19 cellular contexts compared by ENCODE assay signal in genomic region chr7:46932266-46932655, GRCh38.
A peak's percentile ranks its signal among the peaks of the same experiment; 100 is the strongest.
DNase-seq lines count a peak whose midpoint lies in the region; ATAC-seq, FAIRE-seq and TF ChIP-seq lines count a peak whose summit lies in the region.
"Had no signal": no experiment of that assay in that cellular context is flagged by ENCODE, and none has a peak within 500 bp of the region (broad histone marks: within the 10 kb centered on the region; RNA-seq: fewer than 3 reads in every experiment).

No MANE protein-coding gene starts in this region.

- peaks cover 14% of the 10 kb centered on the region for H3K4me1 ChIP-seq in IMR-90 (ENCODE audit: control insufficient read depth, insufficient read depth, low read length)
- H3K4me1 ChIP-seq in astrocyte (ENCODE audit: insufficient read depth, low read length) = peaks cover 17% of the 10 kb centered on the region
- peaks cover 35% of the 10 kb centered on the region for H3K4me1 ChIP-seq in hepatocyte (ENCODE audit: insufficient read depth)
- H3K4me1 ChIP-seq in SJCRH30 = peaks cover 16% of the 10 kb centered on the region
- H3K4me1 ChIP-seq in psoas muscle = peaks cover 8% of the 10 kb centered on the region

- H3K79me2 ChIP-seq in astrocyte (ENCODE audit: insufficient read depth, low read length) (no peaks in the 10 kb centered on the region), hepatocyte (no peaks in the 10 kb centered on the region)

- ATAC-seq in IMR-90 (ENCODE audit: low read depth) (no peak), psoas muscle (no peak)
- ATAC-seq: naive thymus-derived CD4-positive, alpha-beta T cell had no signal

- peak overlapping the region; percentile 75 for H2BK120ac ChIP-seq in IMR-90 (ENCODE audit: low read depth, low read length)

- dilution Hi-C loops in IMR-90 (cut with HindIII; ENCODE audit: low sequenced_read_pairs, unreplicated experiment) = no loop called here

- H3K27ac ChIP-seq in 22Rv1 (peak overlapping the region; percentile 81), IMR-90 (ENCODE audit: insufficient read depth, low read length) (peak overlapping the region; percentile 80; the same call in 1 of the 2 replicates), astrocyte (ENCODE audit: low read depth, low read length) (no peak overlapping the region), hepatocyte (peak overlapping the region; percentile 58), SJCRH30 (no peak overlapping the region), psoas muscle (no peak overlapping the region)
- H3K27ac ChIP-seq: dorsolateral prefrontal cortex had no signal

- H3K9me3 ChIP-seq in IMR-90 (ENCODE audit: control insufficient read depth, insufficient read depth, low read length) (no peaks in the 10 kb centered on the region), astrocyte (ENCODE audit: insufficient read depth, low read depth, low read length) (no peaks in the 10 kb centered on the region), hepatocyte (ENCODE audit: low read depth) (no peaks in the 10 kb centered on the region), SJCRH30 (replicated peaks) (no peaks in the 10 kb centered on the region), psoas muscle (no peaks in the 10 kb centered on the region)

- CTCF ChIA-PET in IMR-90 (lab: Yijun Ruan, JAX) = no interaction called here
- CTCF ChIA-PET in GM10248 (lab: Yijun Ruan, JAX) = no interaction called here

- H3K9me3 Mint-ChIP-seq in astrocyte (ENCODE audit: unreplicated experiment) = peaks cover 2% of the 10 kb centered on the region
- H3K9me3 Mint-ChIP-seq: activated naive CD4-positive, alpha-beta T cell treated with anti-CD3 and anti-CD28 coated beads for 36 hours had no signal

- H2BK5ac ChIP-seq in IMR-90 (ENCODE audit: low read depth, low read length, poor library complexity, severe bottlenecking) = peak overlapping the region; percentile 30

- no peaks in the 10 kb centered on the region for H3K36me3 Mint-ChIP-seq in astrocyte (ENCODE audit: low read depth, unreplicated experiment)
- H3K36me3 Mint-ChIP-seq: naive thymus-derived CD4-positive, alpha-beta T cell had no signal

- BruUV-seq in IMR-90 (replicated peaks; lab: Mats Ljungman, UMichigan) = no TSS peak

- peak overlapping the region; percentile 87 for H3K4ac ChIP-seq in IMR-90 (ENCODE audit: low read depth, low read length)

- no peak overlapping the region for H2AFZ ChIP-seq in IMR-90 (replicated peaks; ENCODE audit: low read length, poor library complexity)
- no peak overlapping the region for H2AFZ ChIP-seq in astrocyte (ENCODE audit: low read depth, low read length)
- no peak overlapping the region for H2AFZ ChIP-seq in hepatocyte

- TF ChIP-seq RAD21 in IMR-90 (IDR thresholded peaks at IDR 0.05; ENCODE audit: low read length) = no peak

- peak overlapping the region; percentile 94 for H2BK20ac ChIP-seq in IMR-90 (ENCODE audit: low read depth, low read length)

- peak overlapping the region; percentile 41 to 51; a peak in 3 of 4 replicates for H4K8ac ChIP-seq in IMR-90 (ENCODE audit: low read depth in 2 of 2, low read length in 2 of 2)

- H2BK15ac ChIP-seq in IMR-90 (ENCODE audit: low read depth, low read length) = peak overlapping the region; percentile 81; the same call in 1 of the 3 replicates

- peak overlapping the region; percentile 13; the same call in 1 of the 2 replicates for H3K23ac ChIP-seq in IMR-90 (ENCODE audit: low read depth, low read length)

- POLR2A ChIA-PET in IMR-90 (lab: Charles Lee; ENCODE audit: unreplicated experiment) (no interaction called here), GM10248 (lab: Yijun Ruan, JAX) (no interaction called here)

- H3K4me3 ChIP-seq in IMR-90 (ENCODE audit: insufficient read depth, low read depth, low read length) (no peak overlapping the region), astrocyte (ENCODE audit: insufficient read depth, low read depth, low read length) (no peak overlapping the region), hepatocyte (no peak overlapping the region), SJCRH30 (no peak overlapping the region), psoas muscle (no peak overlapping the region)
- H3K4me3 ChIP-seq: dorsolateral prefrontal cortex had no signal

- H3K79me1 ChIP-seq in IMR-90 (ENCODE audit: low read depth in 1 of 2, low read length in 2 of 2) = no peaks in the 10 kb centered on the region

- H3K56ac ChIP-seq in IMR-90 (ENCODE audit: extremely low read depth, insufficient read depth, low read length) = no peak overlapping the region

- peak; percentile 6 for DNase-seq in IMR-90
- DNase-seq in astrocyte (ENCODE audit: low read depth) = no peak
- DNase-seq in hepatocyte (ENCODE audit: low spot score) = no peak
- DNase-seq in GM10248 (ENCODE audit: extremely low spot score) = no peak
- DNase-seq in SJCRH30 = no peak
- DNase-seq in T1000 (lab: John Stamatoyannopoulos, UW) = no peak
- DNase-seq in psoas muscle = no peak
- DNase-seq: activated CD4-positive, alpha-beta T cell treated with anti-CD3 and anti-CD28 coated beads for 1 hour; activated CD8-positive, alpha-beta memory T cell treated with anti-CD3 and anti-CD28 coated beads for 24 hours; activated naive CD4-positive, alpha-beta T cell treated with anti-CD3 and anti-CD28 coated beads for 36 hours; activated T-cell treated with anti-CD3 and anti-CD28 coated beads, Interleukin-2, amount 50 U/mL, for 48 hours; amygdala; kidney glomerular epithelial cell; MM.1S; naive thymus-derived CD4-positive, alpha-beta T cell; NCI-H1436; NCI-H510A had no signal

- H3K18ac ChIP-seq in IMR-90 (ENCODE audit: low read depth, low read length) = peak overlapping the region; percentile 62

- H3K14ac ChIP-seq in IMR-90 (replicated peaks; ENCODE audit: low read depth, low read length) = peak overlapping the region; percentile 67

- H3K36me3 ChIP-seq in IMR-90 (ENCODE audit: control insufficient read depth, insufficient read depth, low read length) (no peaks in the 10 kb centered on the region), astrocyte (ENCODE audit: insufficient read depth, low read length) (no peaks in the 10 kb centered on the region), hepatocyte (replicated peaks; ENCODE audit: insufficient read depth, low read depth) (no peaks in the 10 kb centered on the region), SJCRH30 (no peaks in the 10 kb centered on the region), psoas muscle (ENCODE audit: insufficient read depth in 1 of 2, low read depth in 1 of 2) (no peaks in the 10 kb centered on the region)

- H4K20me1 ChIP-seq in IMR-90 (ENCODE audit: insufficient read depth, low read length) (no peaks in the 10 kb centered on the region), astrocyte (ENCODE audit: insufficient read depth, low read length) (no peaks in the 10 kb centered on the region), hepatocyte (ENCODE audit: insufficient read depth, poor library complexity, severe bottlenecking) (no peaks in the 10 kb centered on the region)

- H3K4me2 ChIP-seq in IMR-90 (ENCODE audit: low read depth, low read length) (no peak overlapping the region), astrocyte (ENCODE audit: low read length) (peak overlapping the region; percentile 40), hepatocyte (no peak overlapping the region)

- TF ChIP-seq CTCF in 22Rv1 (IDR thresholded peaks at IDR 0.05) (no peak), IMR-90 (conservative IDR thresholded peaks at IDR 0.05; ENCODE audit: low read depth, low read length) (no peak), astrocyte (IDR thresholded peaks at IDR 0.05; ENCODE audit: insufficient read depth, low read depth, low read length) (no peak), hepatocyte (IDR thresholded peaks at IDR 0.05; ENCODE audit: poor library complexity) (no peak), GM10248 (IDR thresholded peaks at IDR 0.05; ENCODE audit: control extremely low read depth, extremely low read depth, low read depth, missing control alignments) (no peak), psoas muscle (IDR thresholded peaks at IDR 0.05) (no peak)

- H3K27ac Mint-ChIP-seq in astrocyte (ENCODE audit: unreplicated experiment) = peak overlapping the region; percentile 80
- H3K27ac Mint-ChIP-seq: activated naive CD4-positive, alpha-beta T cell treated with anti-CD3 and anti-CD28 coated beads for 36 hours; naive thymus-derived CD4-positive, alpha-beta T cell had no signal

- in situ Hi-C loops in IMR-90 (cut with MboI; ENCODE audit: low sequenced_read_pairs) = loop anchor here (10.0 to 25.0 kb wide), 2 partner anchors 547 to 1020 kb away; partner anchors contain the start of gene IGFBP3

- intact Hi-C loops in IMR-90 (cut with micrococcal nuclease) = loop anchor here (2.0 to 10.0 kb wide), 5 partner anchors 155 to 1009 kb away; no protein-coding TSS in a partner anchor
- intact Hi-C loops in psoas muscle (cut with DNase I) = no loop called here

- H3K9me2 ChIP-seq in hepatocyte (replicated peaks; ENCODE audit: insufficient read depth) = no peaks in the 10 kb centered on the region

- peak overlapping the region; percentile 79 for H4K91ac ChIP-seq in IMR-90 (ENCODE audit: insufficient read depth, low read depth, low read length)

- H3K9me1 ChIP-seq in IMR-90 (ENCODE audit: insufficient read depth, low read length) = peaks cover 9% of the 10 kb centered on the region

- no peak overlapping the region for H2AK9ac ChIP-seq in IMR-90 (replicated peaks; ENCODE audit: low read depth, low read length, poor library complexity)

- no peak for TF ChIP-seq POLR2A in IMR-90 (IDR thresholded peaks at IDR 0.05; ENCODE audit: low read depth, low read length)

- H3K27me3 Mint-ChIP-seq in astrocyte (ENCODE audit: low read depth, unreplicated experiment) = no peaks in the 10 kb centered on the region
- H3K27me3 Mint-ChIP-seq: naive thymus-derived CD4-positive, alpha-beta T cell had no signal

- WGBS in IMR-90 (ENCODE audit: extremely low coverage in 2 of 2, insufficient read length in 1 of 2), 2 experiments = no CpG with 5 or more reads among the region's 1 CpG
- 19% methylated on average over 1 of the region's 1 CpG for WGBS in hepatocyte (ENCODE audit: low lambda C conversion rate, missing lambda C conversion rate)
- WGBS in psoas muscle, 3 donors = 44 to 57% (median 55%) methylated on average over 1 of the region's 1 CpG

- H3K4me1 Mint-ChIP-seq in astrocyte (ENCODE audit: low read depth, unreplicated experiment) = peaks cover 11% of the 10 kb centered on the region
- H3K4me1 Mint-ChIP-seq: naive thymus-derived CD4-positive, alpha-beta T cell had no signal

- FAIRE-seq in astrocyte (lab: Jason Lieb, UNC) = peak; percentile 13

- H3K27me3 ChIP-seq in IMR-90 (ENCODE audit: control insufficient read depth, insufficient read depth, low read length) = no peaks in the 10 kb centered on the region
- no peaks in the 10 kb centered on the region for H3K27me3 ChIP-seq in astrocyte (ENCODE audit: insufficient read depth, low read length)
- no peaks in the 10 kb centered on the region for H3K27me3 ChIP-seq in hepatocyte
- no peaks in the 10 kb centered on the region for H3K27me3 ChIP-seq in SJCRH30
- H3K27me3 ChIP-seq in psoas muscle (ENCODE audit: insufficient read depth in 3 of 3, low read length in 2 of 3) = no peaks in the 10 kb centered on the region

- H4K5ac ChIP-seq in IMR-90 (ENCODE audit: low read depth, low read length) = peak overlapping the region; percentile 41

- H3K9ac ChIP-seq in IMR-90 (ENCODE audit: low read depth, low read length) (no peak overlapping the region), astrocyte (ENCODE audit: low read length) (no peak overlapping the region)

- H3K4me3 Mint-ChIP-seq in astrocyte (ENCODE audit: unreplicated experiment) = no peak overlapping the region
- H3K4me3 Mint-ChIP-seq: activated naive CD4-positive, alpha-beta T cell treated with anti-CD3 and anti-CD28 coated beads for 36 hours; naive thymus-derived CD4-positive, alpha-beta T cell had no signal

- peak overlapping the region; percentile 59 for H2AK5ac ChIP-seq in IMR-90 (ENCODE audit: low read depth, low read length)

Comparison
In these comparisons a context has a peak if more than half of its experiments do, and no peak if none do; other contexts are left out.
1. H3K27ac ChIP-seq: peak in 22Rv1 (single experiment), IMR-90 (single experiment) and hepatocyte (single experiment); none in astrocyte (single experiment), SJCRH30 (single experiment) and psoas muscle (single experiment).